ENCODE assay signal across 13 cellular contexts in genomic region chr3:123089611-123090301, GRCh38. TPM values are rescaled to one million over a fixed set of nuclear protein-coding genes. Genes with fewer than 3 reads are reported as not detected.
DNase-seq lines count a peak whose midpoint lies in the region; ATAC-seq and TF ChIP-seq lines count a peak whose summit lies in the region.
"Had no signal": no experiment of that assay in that cellular context is flagged by ENCODE, and none has a peak within 500 bp of the region (broad histone marks: within the 10 kb centered on the region; RNA-seq: fewer than 3 reads in every experiment).

No MANE protein-coding gene starts in this region.

- H3K9me3 ChIP-seq in body of pancreas (no peaks in the 10 kb centered on the region), right cardiac atrium (ENCODE audit: control insufficient read depth, low read length) (no peaks in the 10 kb centered on the region), prostate gland (no peaks in the 10 kb centered on the region)

- H3K27ac ChIP-seq in C4-2B (peak overlapping the region; percentile 61), body of pancreas (peak overlapping the region; percentile 3 to 69 (median 56)), right cardiac atrium (ENCODE audit: low read length) (peak overlapping the region; percentile 76), prostate gland (peak overlapping the region in 1 of 2 donors; percentile 2)

- no TSS peak for BruUV-seq in Calu3 (replicated peaks; lab: Mats Ljungman, UMichigan)

- H3K27me3 ChIP-seq in body of pancreas (no peaks in the 10 kb centered on the region), right cardiac atrium (ENCODE audit: control insufficient read depth, insufficient read depth) (no peaks in the 10 kb centered on the region), prostate gland (replicated peaks; ENCODE audit: insufficient read depth) (no peaks in the 10 kb centered on the region)

- POLR2A ChIA-PET in activated CD4-positive, alpha-beta memory T cell treated with anti-CD3 and anti-CD28 coated beads, Interleukin-2, amount 10 ng/mL, durations not matched to agents 7 days and 5 days (lab: Charles Lee): no interaction called here

- CTCF ChIA-PET in activated CD4-positive, alpha-beta memory T cell treated with anti-CD3 and anti-CD28 coated beads, Interleukin-2, amount 10 ng/mL, durations not matched to agents 7 days and 5 days (lab: Charles Lee): interaction anchor here (1.2 kb wide), 1 partner anchor 62 kb away, joined by 3 read pairs; the partner anchor contains the start of gene SEMA5B
- CTCF ChIA-PET in Calu3 (lab: Charles Lee): interaction anchor here (0.6 kb wide), 1 partner anchor 33 kb away, joined by 3 read pairs; no protein-coding TSS in a partner anchor

- DNase-seq in body of pancreas (peak; percentile 77 to 90 (median 88)), right cardiac atrium (peak; percentile 57 to 84 (median 83)), prostate gland (ENCODE audit: low spot score) (peak; percentile 43), DMS114 treated with DMSO at 0.1 percent for 48 hours (lab: John Stamatoyannopoulos, UW; ENCODE audit: unreplicated experiment) (no peak), NCI-H146 (lab: John Stamatoyannopoulos, UW) (no peak), Calu3 (no peak)
- no peak for DNase-seq in activated CD4-positive, alpha-beta memory T cell treated with anti-CD3 and anti-CD28 coated beads, Interleukin-2, amount 10 ng/mL, durations not matched to agents 7 days and 5 days
- DNase-seq: activated CD4-positive, alpha-beta T cell treated with anti-CD3 and anti-CD28 coated beads for 36 hours; activated naive CD4-positive, alpha-beta T cell; CD4-positive, CD25-positive, alpha-beta regulatory T cell; effector memory CD8-positive, alpha-beta T cell had no signal

- no peak overlapping the region for H3K27ac Mint-ChIP-seq in activated CD4-positive, alpha-beta memory T cell treated with anti-CD3 and anti-CD28 coated beads, Interleukin-2, amount 10 ng/mL, durations not matched to agents 7 days and 5 days
- no peak overlapping the region for H3K27ac Mint-ChIP-seq in Calu3 (ENCODE audit: unreplicated experiment)
- H3K27ac Mint-ChIP-seq: activated CD4-positive, alpha-beta T cell treated with anti-CD3 and anti-CD28 coated beads for 36 hours; effector memory CD8-positive, alpha-beta T cell had no signal

- WGBS in body of pancreas, 2 donors: 12 to 27% methylated on average over 7 to 12 of the region's 12 CpGs
- 47% methylated on average over 12 of the region's 12 CpGs for WGBS in right cardiac atrium
- WGBS in prostate gland: 22% methylated on average over 12 of the region's 12 CpGs

- peaks cover 0 to 3% of the 10 kb centered on the region in 2 donors for H3K36me3 ChIP-seq in body of pancreas (replicated peaks in 1 of 2; ENCODE audit: insufficient read depth in 1 of 2, low read depth in 2 of 2)
- H3K36me3 ChIP-seq in prostate gland: no peaks in the 10 kb centered on the region

- H3K4me3 Mint-ChIP-seq in activated CD4-positive, alpha-beta memory T cell treated with anti-CD3 and anti-CD28 coated beads, Interleukin-2, amount 10 ng/mL, durations not matched to agents 7 days and 5 days: no peak overlapping the region
- no peak overlapping the region for H3K4me3 Mint-ChIP-seq in Calu3 (ENCODE audit: low read depth, unreplicated experiment)
- H3K4me3 Mint-ChIP-seq: activated CD4-positive, alpha-beta T cell treated with anti-CD3 and anti-CD28 coated beads for 36 hours; CD4-positive, CD25-positive, alpha-beta regulatory T cell; effector memory CD8-positive, alpha-beta T cell had no signal

- TF ChIP-seq POLR2A in body of pancreas (IDR thresholded peaks at IDR 0.05): no peak
- no peak for TF ChIP-seq POLR2A in prostate gland (IDR thresholded peaks at IDR 0.05)

- peaks cover 25% of the 10 kb centered on the region for H3K4me1 Mint-ChIP-seq in activated CD4-positive, alpha-beta memory T cell treated with anti-CD3 and anti-CD28 coated beads, Interleukin-2, amount 10 ng/mL, durations not matched to agents 7 days and 5 days
- H3K4me1 Mint-ChIP-seq in Calu3 (ENCODE audit: low read depth, unreplicated experiment): peaks cover 3% of the 10 kb centered on the region

- intact Hi-C loops in body of pancreas (cut with DNase I): no loop called here
- intact Hi-C loops in right cardiac atrium (cut with DNase I): no loop called here
- intact Hi-C loops in prostate gland (cut with DNase I): no loop called here
- intact Hi-C loops in Calu3 (cut with micrococcal nuclease; ENCODE audit: unreplicated experiment): no loop called here

- no peak overlapping the region for H3K4me3 ChIP-seq in body of pancreas
- H3K4me3 ChIP-seq in right cardiac atrium (ENCODE audit: low read length): no peak overlapping the region
- no peak overlapping the region for H3K4me3 ChIP-seq in prostate gland
- H3K4me3 ChIP-seq: skin epidermis had no signal

- peaks cover 10% of the 10 kb centered on the region for H3K36me3 Mint-ChIP-seq in activated CD4-positive, alpha-beta memory T cell treated with anti-CD3 and anti-CD28 coated beads, Interleukin-2, amount 10 ng/mL, durations not matched to agents 7 days and 5 days (ENCODE audit: low read depth)
- H3K36me3 Mint-ChIP-seq in Calu3 (ENCODE audit: insufficient read depth, unreplicated experiment): peaks cover 16% of the 10 kb centered on the region

- ATAC-seq in body of pancreas (peak; percentile 83), right cardiac atrium (peak; percentile 54 to 81)
- ATAC-seq: activated CD4-positive, alpha-beta T cell treated with anti-CD3 and anti-CD28 coated beads for 36 hours; effector memory CD8-positive, alpha-beta T cell had no signal

- H3K4me1 ChIP-seq in body of pancreas (peaks cover 45% of the 10 kb centered on the region), right cardiac atrium (ENCODE audit: control insufficient read depth, insufficient read depth, low read length) (peaks cover 25% of the 10 kb centered on the region), prostate gland (replicated peaks) (no peaks in the 10 kb centered on the region)

- TF ChIP-seq CTCF in C4-2B (conservative IDR thresholded peaks at IDR 0.05): no peak
- TF ChIP-seq CTCF in body of pancreas (IDR thresholded peaks at IDR 0.05): no peak
- no peak for TF ChIP-seq CTCF in prostate gland (IDR thresholded peaks at IDR 0.05)
- no peak for TF ChIP-seq CTCF in Calu3 (IDR thresholded peaks at IDR 0.05; ENCODE audit: unreplicated experiment)

- H3K27me3 Mint-ChIP-seq in activated CD4-positive, alpha-beta memory T cell treated with anti-CD3 and anti-CD28 coated beads, Interleukin-2, amount 10 ng/mL, durations not matched to agents 7 days and 5 days: no peaks in the 10 kb centered on the region
- no peaks in the 10 kb centered on the region for H3K27me3 Mint-ChIP-seq in Calu3 (ENCODE audit: unreplicated experiment)
- H3K27me3 Mint-ChIP-seq: activated CD4-positive, alpha-beta T cell treated with anti-CD3 and anti-CD28 coated beads for 36 hours; CD4-positive, CD25-positive, alpha-beta regulatory T cell; effector memory CD8-positive, alpha-beta T cell had no signal

- H3K9me3 Mint-ChIP-seq in activated CD4-positive, alpha-beta memory T cell treated with anti-CD3 and anti-CD28 coated beads, Interleukin-2, amount 10 ng/mL, durations not matched to agents 7 days and 5 days: no peaks in the 10 kb centered on the region
- H3K9me3 Mint-ChIP-seq in Calu3 (ENCODE audit: low read depth, unreplicated experiment): no peaks in the 10 kb centered on the region
- H3K9me3 Mint-ChIP-seq: CD4-positive, CD25-positive, alpha-beta regulatory T cell; effector memory CD8-positive, alpha-beta T cell had no signal

RNA-seq across cellular contexts. Expression of gene PDIA5, which starts 22.9 kb away (rescaled TPM):
- total RNA-seq in body of pancreas (10 to 100 TPM; 28.8 to 73.2 TPM), right cardiac atrium (10 to 100 TPM in 2 of 4 donors, 1 to 10 TPM in 2; 8.8 to 11.1 (median 9.9) TPM), prostate gland (10 to 100 TPM; 67.9 to 75.9 TPM), Calu3 (2022) (31.5 and 31.6 TPM in 2 replicates)
- 8.3 TPM for polyA plus RNA-seq in right cardiac atrium
- total RNA-seq in activated CD4-positive, alpha-beta memory T cell treated with anti-CD3 and anti-CD28 coated beads, Interleukin-2, amount 10 ng/mL, durations not matched to agents 7 days and 5 days: 10 to 100 TPM; 10.1 to 13.5 TPM

Comparison
In these comparisons a context has a peak if more than half of its experiments do, and no peak if none do; other contexts are left out.
1. DNase-seq: peak in body of pancreas (4 of 4), right cardiac atrium (3 of 3) and prostate gland (single experiment); none in DMS114 treated with DMSO at 0.1 percent for 48 hours (single experiment), activated CD4-positive, alpha-beta memory T cell treated with anti-CD3 and anti-CD28 coated beads, Interleukin-2, amount 10 ng/mL, durations not matched to agents 7 days and 5 days (single experiment), NCI-H146 (single experiment) and Calu3 (single experiment).